Comparison of ENCODE assay signal across 10 cellular contexts in genomic region chr2:112182581-112183034, GRCh38. TPM values are rescaled to one million over a fixed set of nuclear protein-coding genes. Genes with fewer than 3 reads are reported as not detected.
DNase-seq lines count a peak whose midpoint lies in the region; ATAC-seq and FAIRE-seq lines count a peak whose summit lies in the region.
"Had no signal": no experiment of that assay in that cellular context is flagged by ENCODE, and none has a peak within 500 bp of the region (broad histone marks: within the 10 kb centered on the region; RNA-seq: fewer than 3 reads in every experiment).

No MANE protein-coding gene starts in this region.

- CTCF ChIA-PET in activated naive CD4-positive, alpha-beta T cell treated with anti-CD3 and anti-CD28 coated beads for 36 hours (lab: Charles Lee) = interaction anchor here (0.7 to 2.0 kb wide), 5 partner anchors 12 to 285 kb away, joined by 3 to 10 read pairs (median 3); no protein-coding TSS in a partner anchor

- no peak for FAIRE-seq in HTR-8/SVneo (lab: Jason Lieb, UNC)

- H3K9me3 Mint-ChIP-seq in activated naive CD4-positive, alpha-beta T cell treated with anti-CD3 and anti-CD28 coated beads for 36 hours = no peaks in the 10 kb centered on the region
- H3K9me3 Mint-ChIP-seq in stimulated activated effector memory CD8-positive, alpha-beta T cell treated with anti-CD3 and anti-CD28 coated beads, Interleukin-12 subunit alpha, Interleukin-12 subunit beta, amount 100 ng/mL, for 72 hours = no peaks in the 10 kb centered on the region

- H3K27ac Mint-ChIP-seq in activated naive CD4-positive, alpha-beta T cell treated with anti-CD3 and anti-CD28 coated beads for 36 hours = peak overlapping the region; percentile 99
- H3K27ac Mint-ChIP-seq in stimulated activated effector memory CD8-positive, alpha-beta T cell treated with anti-CD3 and anti-CD28 coated beads, Interleukin-12 subunit alpha, Interleukin-12 subunit beta, amount 100 ng/mL, for 72 hours = no peak overlapping the region

- peaks cover 79% of the 10 kb centered on the region for H3K4me1 Mint-ChIP-seq in activated naive CD4-positive, alpha-beta T cell treated with anti-CD3 and anti-CD28 coated beads for 36 hours (ENCODE audit: low read depth)
- H3K4me1 Mint-ChIP-seq in stimulated activated effector memory CD8-positive, alpha-beta T cell treated with anti-CD3 and anti-CD28 coated beads, Interleukin-12 subunit alpha, Interleukin-12 subunit beta, amount 100 ng/mL, for 72 hours = peaks cover 17% of the 10 kb centered on the region

- intact Hi-C loops in activated naive CD4-positive, alpha-beta T cell treated with anti-CD3 and anti-CD28 coated beads for 36 hours (cut with micrococcal nuclease) = loop anchor here (1.0 to 5.0 kb wide), 7 partner anchors 9 to 465 kb away; partner anchors contain the start of genes SLC20A1, ZC3H6 and ZC3H8
- intact Hi-C loops in cardiac septum (cut with DNase I) = no loop called here

- H3K36me3 Mint-ChIP-seq in activated naive CD4-positive, alpha-beta T cell treated with anti-CD3 and anti-CD28 coated beads for 36 hours (ENCODE audit: low read depth) = peaks cover 28% of the 10 kb centered on the region
- H3K36me3 Mint-ChIP-seq in stimulated activated effector memory CD8-positive, alpha-beta T cell treated with anti-CD3 and anti-CD28 coated beads, Interleukin-12 subunit alpha, Interleukin-12 subunit beta, amount 100 ng/mL, for 72 hours = no peaks in the 10 kb centered on the region

- DNase-seq in NCI-H128 (lab: John Stamatoyannopoulos, UW; ENCODE audit: unreplicated experiment) = peak; percentile 95
- peak; percentile 89 to 92 for DNase-seq in SHP77 (lab: John Stamatoyannopoulos, UW)
- peak; percentile 88 for DNase-seq in activated naive CD4-positive, alpha-beta T cell treated with anti-CD3 and anti-CD28 coated beads for 36 hours
- DNase-seq in stimulated activated effector memory CD8-positive, alpha-beta T cell treated with anti-CD3 and anti-CD28 coated beads, Interleukin-12 subunit alpha, Interleukin-12 subunit beta, amount 100 ng/mL, for 72 hours (ENCODE audit: low spot score in 2 of 2) = no peak
- DNase-seq in HTR-8/SVneo (ENCODE audit: insufficient read length, low spot score) = no peak
- DNase-seq in cardiac septum (ENCODE audit: low spot score) = no peak
- DNase-seq: mammary epithelial cell had no signal

- no peaks in the 10 kb centered on the region for H3K27me3 Mint-ChIP-seq in activated naive CD4-positive, alpha-beta T cell treated with anti-CD3 and anti-CD28 coated beads for 36 hours (ENCODE audit: low read depth)

- H3K4me3 Mint-ChIP-seq in activated naive CD4-positive, alpha-beta T cell treated with anti-CD3 and anti-CD28 coated beads for 36 hours = peak overlapping the region; percentile 91
- peak overlapping the region; percentile 15 for H3K4me3 Mint-ChIP-seq in stimulated activated effector memory CD8-positive, alpha-beta T cell treated with anti-CD3 and anti-CD28 coated beads, Interleukin-12 subunit alpha, Interleukin-12 subunit beta, amount 100 ng/mL, for 72 hours

- peak; percentile 27 for ATAC-seq in stimulated activated effector memory CD8-positive, alpha-beta T cell treated with anti-CD3 and anti-CD28 coated beads, Interleukin-12 subunit alpha, Interleukin-12 subunit beta, amount 100 ng/mL, for 72 hours
- no peak for ATAC-seq in GM21529 (IDR thresholded peaks at IDR 0.05; ENCODE audit: unreplicated experiment)
- ATAC-seq in GM21526 (IDR thresholded peaks at IDR 0.05; ENCODE audit: low FRiP score, unreplicated experiment) = no peak
- ATAC-seq: HCT116 had no signal

RNA-seq across cellular contexts. Expression of gene FBLN7, which starts 44.4 kb away (rescaled TPM):
- total RNA-seq in activated naive CD4-positive, alpha-beta T cell treated with anti-CD3 and anti-CD28 coated beads for 36 hours = 10 to 100 TPM; 34.5 to 39.0 TPM
- total RNA-seq in cardiac septum = 1.00 TPM

Comparison
In these comparisons a context has a peak if more than half of its experiments do, and no peak if none do; other contexts are left out.
1. DNase-seq: peak in NCI-H128 (single experiment), SHP77 (2 of 2) and activated naive CD4-positive, alpha-beta T cell treated with anti-CD3 and anti-CD28 coated beads for 36 hours (single experiment); none in stimulated activated effector memory CD8-positive, alpha-beta T cell treated with anti-CD3 and anti-CD28 coated beads, Interleukin-12 subunit alpha, Interleukin-12 subunit beta, amount 100 ng/mL, for 72 hours (0 of 2), HTR-8/SVneo (single experiment) and cardiac septum (single experiment).
2. RNA of gene FBLN7, which starts 44.4 kb away (total RNA-seq): 34.5 to 39.0 TPM in activated naive CD4-positive, alpha-beta T cell treated with anti-CD3 and anti-CD28 coated beads for 36 hours; 1.00 TPM in cardiac septum (single experiment); every median in the first group is over 10 times any median in the second.